Comparison of ENCODE assay signal across 14 cellular contexts in the genomic region with DNA sequence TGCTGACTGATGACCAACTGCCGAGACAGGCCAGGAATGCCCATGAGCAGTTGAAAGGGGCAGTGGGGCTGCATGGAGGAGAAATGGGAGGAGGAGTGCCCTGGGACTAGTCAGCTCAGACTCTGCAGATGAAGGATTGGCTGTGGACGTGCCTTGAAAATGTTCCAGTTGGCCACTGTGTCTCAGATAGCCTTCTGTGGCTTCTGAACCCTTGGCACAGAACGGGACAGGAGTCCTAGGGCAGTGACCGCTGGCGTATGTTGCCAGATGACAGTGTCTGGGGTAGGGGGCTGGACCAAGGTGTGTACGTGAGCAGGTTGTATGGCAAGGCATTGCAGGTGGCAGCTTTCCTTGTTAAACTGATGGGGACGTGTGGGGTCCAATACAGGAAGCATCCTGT. TPM values are rescaled to one million over a fixed set of nuclear protein-coding genes. Genes with fewer than 3 reads are reported as not detected.
"Had no signal": no experiment of that assay in that cellular context is flagged by ENCODE, and none has a peak within 500 bp of the region (broad histone marks: within the 10 kb centered on the region; RNA-seq: fewer than 3 reads in every experiment).

No MANE protein-coding gene starts in this region.

RNA-seq across cellular contexts. Expression of gene CSAG2, which starts 2.6 kb away (rescaled TPM):
- total RNA-seq: stomach, subcutaneous adipose tissue, suprapubic skin, temporal lobe, thoracic aorta, thyroid gland, tibial nerve, transverse colon, upper lobe of left lung, ureter, urinary bladder, uterus, vagina had no signal
- polyA plus RNA-seq: stomach, urinary bladder had no signal

RNA-seq across cellular contexts. Expression of gene MAGEA3, which starts 7.9 kb away (rescaled TPM):
- total RNA-seq: stomach, subcutaneous adipose tissue, suprapubic skin, temporal lobe, thoracic aorta, thyroid gland, tibial nerve, transverse colon, ureter, urinary bladder, uterus, vagina had no signal
- polyA plus RNA-seq: stomach, urinary bladder had no signal

RNA-seq across cellular contexts. Expression of gene MAGEA2B, which starts 7.9 kb away (rescaled TPM):
- total RNA-seq: stomach, subcutaneous adipose tissue, suprapubic skin, temporal lobe, thoracic aorta, thyroid gland, tibial nerve, transverse colon, upper lobe of left lung, ureter, urinary bladder, uterus, vagina had no signal
- polyA plus RNA-seq: stomach, thymus, urinary bladder had no signal

RNA-seq across cellular contexts. Expression of gene CSAG1, which starts 27.0 kb away (rescaled TPM):
- total RNA-seq: stomach, subcutaneous adipose tissue, suprapubic skin, temporal lobe, thoracic aorta, thyroid gland, tibial nerve, transverse colon, upper lobe of left lung, ureter, urinary bladder, uterus, vagina had no signal
- polyA plus RNA-seq: stomach, urinary bladder had no signal

RNA-seq across cellular contexts. Expression of gene MAGEA12, which starts 27.1 kb away (rescaled TPM):
- total RNA-seq: stomach, subcutaneous adipose tissue, suprapubic skin, temporal lobe, thoracic aorta, thyroid gland, tibial nerve, transverse colon, ureter, urinary bladder, uterus, vagina had no signal
- polyA plus RNA-seq: stomach, urinary bladder had no signal
